21 cellular contexts compared by ENCODE assay signal in genomic region chr15:90650956-90651689, GRCh38.
A peak's percentile ranks its signal among the peaks of the same experiment; 100 is the strongest.
DNase-seq lines count a peak whose midpoint lies in the region; ATAC-seq and TF ChIP-seq lines count a peak whose summit lies in the region.
"Had no signal": no experiment of that assay in that cellular context is flagged by ENCODE, and none has a peak within 500 bp of the region (broad histone marks: within the 10 kb centered on the region; RNA-seq: fewer than 3 reads in every experiment).

No MANE protein-coding gene starts in this region.

- H3K4me3 ChIP-seq in spleen = no peak overlapping the region
- H3K4me3 ChIP-seq: adrenal gland, left ventricle myocardium inferior, MG63, mucosa of descending colon, tibial artery had no signal

- POLR2A ChIA-PET in activated B cell treated with CpG ODN at 0.5 μM for 24 hours (lab: Charles Lee) = interaction anchor here (1.0 kb wide), 1 partner anchor 233 kb away, joined by 5 read pairs; the partner anchor contains the start of gene FES

- no peaks in the 10 kb centered on the region for H3K9me3 ChIP-seq in spleen
- H3K9me3 ChIP-seq: adrenal gland, left ventricle myocardium inferior, MG63, mucosa of descending colon, neutrophil, tibial artery had no signal

- H3K27ac Mint-ChIP-seq in activated B cell treated with CpG ODN at 0.5 μM for 24 hours = peak overlapping the region; percentile 37
- H3K27ac Mint-ChIP-seq: CD4-positive, CD25-positive, alpha-beta regulatory T cell had no signal

- peaks cover 0 to 35% (median 8%) of the 10 kb centered on the region in 7 donors for H3K27me3 ChIP-seq in spleen (replicated peaks in 1 of 7)
- H3K27me3 ChIP-seq: adrenal gland, MG63, tibial artery had no signal

- DNase-seq in cardiac septum (ENCODE audit: low spot score) (peak; percentile 58), left cardiac atrium (no peak), activated B cell treated with CpG ODN at 0.5 μM for 24 hours (no peak), left lobe of liver (ENCODE audit: low spot score) (peak; percentile 68), spleen (no peak), NCI-H2107 (lab: John Stamatoyannopoulos, UW) (no peak), activated gamma-delta T cell (lab: John Stamatoyannopoulos, UW) (no peak)
- DNase-seq: activated CD8-positive, alpha-beta memory T cell treated with anti-CD3 and anti-CD28 coated beads for 24 hours; adrenal gland; CD4-positive, CD25-positive, alpha-beta regulatory T cell; GDM1; left ventricle myocardium inferior; MG63; mucosa of descending colon; NCI-H1417; NCI-H510A; stimulated activated CD4-positive, alpha-beta T cell treated with anti-CD3 and anti-CD28 coated beads, Interleukin-4, amount 100 ng/mL, for 4 hours had no signal

- no peak for TF ChIP-seq POLR2A in spleen (IDR thresholded peaks at IDR 0.05)

- TF ChIP-seq CTCF in activated B cell treated with CpG ODN at 0.5 μM for 24 hours (IDR thresholded peaks at IDR 0.05) (no peak), spleen (IDR thresholded peaks at IDR 0.05 in 8 of 11, conservative IDR thresholded peaks at IDR 0.05 in 3 of 11) (no peak)

- no peaks in the 10 kb centered on the region for H3K36me3 ChIP-seq in spleen
- H3K36me3 ChIP-seq: adrenal gland, left ventricle myocardium inferior, MG63, neutrophil, tibial artery had no signal

- H3K36me3 Mint-ChIP-seq in activated B cell treated with CpG ODN at 0.5 μM for 24 hours (ENCODE audit: low read depth) = no peaks in the 10 kb centered on the region
- H3K36me3 Mint-ChIP-seq: CD4-positive, CD25-positive, alpha-beta regulatory T cell had no signal

- CTCF ChIA-PET in activated B cell treated with CpG ODN at 0.5 μM for 24 hours (lab: Charles Lee) = interaction anchor here (6.1 kb wide), 1 partner anchor 235 kb away, joined by 121 read pairs; the partner anchor contains the start of gene FES

- intact Hi-C loops in cardiac septum (cut with DNase I) (no loop called here), left cardiac atrium (cut with DNase I) (no loop called here), activated B cell treated with CpG ODN at 0.5 μM for 24 hours (cut with micrococcal nuclease) (no loop called here), spleen (cut with DNase I; ENCODE audit: low total_unique reads) (no loop called here)

- no peak overlapping the region for H3K4me3 Mint-ChIP-seq in activated B cell treated with CpG ODN at 0.5 μM for 24 hours
- H3K4me3 Mint-ChIP-seq: stimulated activated naive CD8-positive, alpha-beta T cell treated with anti-CD3 and anti-CD28 coated beads, Interleukin-15, Interleukin-2, amounts not matched to agents 100 ng/mL and 50 ng/mL, for 24 hours had no signal

- 72 to 91% (median 88%) methylated on average over 13 to 14 of the region's 14 CpGs for WGBS in spleen, 5 donors

- peak overlapping the region in 5 of 8 donors; percentile 70 to 83 (median 80) for H3K27ac ChIP-seq in spleen
- H3K27ac ChIP-seq: neutrophil, tibial artery had no signal

- H3K9me3 Mint-ChIP-seq in activated B cell treated with CpG ODN at 0.5 μM for 24 hours = no peaks in the 10 kb centered on the region
- H3K9me3 Mint-ChIP-seq: stimulated activated naive CD8-positive, alpha-beta T cell treated with anti-CD3 and anti-CD28 coated beads, Interleukin-15, Interleukin-2, amounts not matched to agents 100 ng/mL and 50 ng/mL, for 24 hours had no signal

- peaks cover 15% of the 10 kb centered on the region for H3K4me1 Mint-ChIP-seq in activated B cell treated with CpG ODN at 0.5 μM for 24 hours

- ATAC-seq in left cardiac atrium = no peak
- ATAC-seq in activated B cell treated with CpG ODN at 0.5 μM for 24 hours (ENCODE audit: low read depth) = no peak
- peak; percentile 75 for ATAC-seq in left lobe of liver
- ATAC-seq in GM18517 (IDR thresholded peaks at IDR 0.05; ENCODE audit: unreplicated experiment) = no peak
- ATAC-seq: mucosa of descending colon had no signal

- H3K4me1 ChIP-seq in spleen = peaks cover 19 to 63% (median 44%) of the 10 kb centered on the region in 6 donors

- peaks cover 11% of the 10 kb centered on the region for H3K27me3 Mint-ChIP-seq in activated B cell treated with CpG ODN at 0.5 μM for 24 hours

Comparison
In these comparisons a context has a peak if more than half of its experiments do, and no peak if none do; other contexts are left out.
1. DNase-seq: peak in cardiac septum (single experiment) and left lobe of liver (single experiment); none in left cardiac atrium (single experiment), activated B cell treated with CpG ODN at 0.5 μM for 24 hours (single experiment), spleen (single experiment), NCI-H2107 (single experiment) and activated gamma-delta T cell (single experiment).